In genomic region chr5:5330723-5331530, GRCh38 we compare ENCODE assay signal across 17 cellular contexts.
DNase-seq lines count a peak whose midpoint lies in the region; ATAC-seq, FAIRE-seq and TF ChIP-seq lines count a peak whose summit lies in the region.
"Had no signal": no experiment of that assay in that cellular context is flagged by ENCODE, and none has a peak within 500 bp of the region (broad histone marks: within the 10 kb centered on the region; RNA-seq: fewer than 3 reads in every experiment).

No MANE protein-coding gene starts in this region.

- no peak overlapping the region for H2AFZ ChIP-seq in GM23338
- H2AFZ ChIP-seq in astrocyte (ENCODE audit: low read depth, low read length), result no peak overlapping the region

- H3K4me3 ChIP-seq in GM23338 (no peak overlapping the region), astrocyte (ENCODE audit: insufficient read depth, low read depth, low read length) (no peak overlapping the region), body of pancreas (no peak overlapping the region), testis (no peak overlapping the region), foreskin fibroblast (ENCODE audit: low read depth in 1 of 2, low read length in 2 of 2) (no peak overlapping the region)
- H3K4me3 ChIP-seq: Peyer's patch had no signal

- H3K27ac Mint-ChIP-seq in GM23338, result no peak overlapping the region
- no peak overlapping the region for H3K27ac Mint-ChIP-seq in astrocyte (ENCODE audit: unreplicated experiment)
- H3K27ac Mint-ChIP-seq in activated naive CD4-positive, alpha-beta T cell treated with anti-CD3 and anti-CD28 coated beads for 36 hours, result no peak overlapping the region
- H3K27ac Mint-ChIP-seq: CD8-positive, alpha-beta T cell had no signal

- DNase-seq in GM23338 (ENCODE audit: low spot score) (no peak), astrocyte (ENCODE audit: low read depth) (peak; percentile 41), kidney tubule cell (ENCODE audit: low spot score) (peak; percentile 76), renal cortical epithelial cell (ENCODE audit: low read depth) (peak; percentile 98), body of pancreas (no peak), testis (no peak), foreskin fibroblast (no peak)
- DNase-seq in activated naive CD4-positive, alpha-beta T cell treated with anti-CD3 and anti-CD28 coated beads for 36 hours, result no peak
- DNase-seq: CD8-positive, alpha-beta T cell; H7; Karpas-422; MM.1S; NCI-H1105 treated with DMSO at 0.1 percent for 48 hours; NCI-H187 treated with DMSO at 0.1 percent for 48 hours; NCI-H2171 treated with DMSO at 0.1 percent for 48 hours; NCI-H510A treated with DMSO at 0.1 percent for 48 hours; Peyer's patch had no signal

- peak overlapping the region; percentile 62; the same call in 1 of the 2 replicates for H3K4me2 ChIP-seq in GM23338
- no peak overlapping the region for H3K4me2 ChIP-seq in astrocyte (ENCODE audit: low read length)

- H3K9me3 ChIP-seq in astrocyte (ENCODE audit: insufficient read depth, low read depth, low read length), result no peaks in the 10 kb centered on the region
- no peaks in the 10 kb centered on the region for H3K9me3 ChIP-seq in body of pancreas
- H3K9me3 ChIP-seq in testis, result no peaks in the 10 kb centered on the region
- H3K9me3 ChIP-seq: Peyer's patch had no signal

- FAIRE-seq in astrocyte (lab: Jason Lieb, UNC), result no peak

- no peak for TF ChIP-seq CTCF in GM23338 (conservative IDR thresholded peaks at IDR 0.05; ENCODE audit: low read depth in 2 of 2)
- TF ChIP-seq CTCF in astrocyte (IDR thresholded peaks at IDR 0.05; ENCODE audit: insufficient read depth, low read depth, low read length), result no peak
- no peak for TF ChIP-seq CTCF in body of pancreas (IDR thresholded peaks at IDR 0.05)
- no peak for TF ChIP-seq CTCF in testis (IDR thresholded peaks at IDR 0.05)
- no peak for TF ChIP-seq CTCF in foreskin fibroblast (IDR thresholded peaks at IDR 0.05; ENCODE audit: low read depth, low read length)

- H3K79me2 ChIP-seq in GM23338 (replicated peaks; ENCODE audit: insufficient read depth), result no peaks in the 10 kb centered on the region
- H3K79me2 ChIP-seq in astrocyte (ENCODE audit: insufficient read depth, low read length), result no peaks in the 10 kb centered on the region

- peaks cover 2% of the 10 kb centered on the region; the same call in 1 of the 2 replicates for H3K9me2 ChIP-seq in GM23338 (ENCODE audit: insufficient read depth)

- H3K4me1 Mint-ChIP-seq in GM23338 (peaks cover 44% of the 10 kb centered on the region), astrocyte (ENCODE audit: low read depth, unreplicated experiment) (peaks cover 54% of the 10 kb centered on the region)
- no peaks in the 10 kb centered on the region for H3K4me1 Mint-ChIP-seq in activated naive CD4-positive, alpha-beta T cell treated with anti-CD3 and anti-CD28 coated beads for 36 hours (ENCODE audit: low read depth)

- CTCF ChIA-PET in activated naive CD4-positive, alpha-beta T cell treated with anti-CD3 and anti-CD28 coated beads for 36 hours (lab: Charles Lee), result no interaction called here

- TF ChIP-seq POLR2A in body of pancreas (IDR thresholded peaks at IDR 0.05), result no peak
- no peak for TF ChIP-seq POLR2A in testis (IDR thresholded peaks at IDR 0.05)

- H3K9me3 Mint-ChIP-seq in GM23338 (no peaks in the 10 kb centered on the region; the same call in 1 of the 3 replicates), astrocyte (ENCODE audit: unreplicated experiment) (peaks cover 3% of the 10 kb centered on the region)
- H3K9me3 Mint-ChIP-seq in activated naive CD4-positive, alpha-beta T cell treated with anti-CD3 and anti-CD28 coated beads for 36 hours, result peaks cover 8% of the 10 kb centered on the region
- H3K9me3 Mint-ChIP-seq: CD8-positive, alpha-beta T cell had no signal

- H4K20me1 ChIP-seq in GM23338 (replicated peaks; ENCODE audit: insufficient read depth) (no peaks in the 10 kb centered on the region), astrocyte (ENCODE audit: insufficient read depth, low read length) (no peaks in the 10 kb centered on the region)

- H3K36me3 ChIP-seq in GM23338 (ENCODE audit: insufficient read depth), result no peaks in the 10 kb centered on the region
- H3K36me3 ChIP-seq in astrocyte (ENCODE audit: insufficient read depth, low read length), result no peaks in the 10 kb centered on the region
- H3K36me3 ChIP-seq in body of pancreas (replicated peaks in 1 of 2; ENCODE audit: insufficient read depth in 1 of 2, low read depth in 2 of 2), result no peaks in the 10 kb centered on the region
- H3K36me3 ChIP-seq in testis (ENCODE audit: low read depth, missing control alignments), result no peaks in the 10 kb centered on the region
- H3K36me3 ChIP-seq: Peyer's patch had no signal

- no peaks in the 10 kb centered on the region for H3F3A ChIP-seq in GM23338 (replicated peaks; ENCODE audit: low read depth)

- ATAC-seq in GM23338 (no peak), body of pancreas (no peak)
- ATAC-seq: CD8-positive, alpha-beta T cell had no signal

- H3K4me1 ChIP-seq in GM23338 (ENCODE audit: insufficient read depth) (peaks cover 30% of the 10 kb centered on the region), astrocyte (ENCODE audit: insufficient read depth, low read length) (peaks cover 27% of the 10 kb centered on the region), body of pancreas (peaks cover 5% of the 10 kb centered on the region), testis (no peaks in the 10 kb centered on the region)
- H3K4me1 ChIP-seq: Peyer's patch had no signal

- H3K27me3 Mint-ChIP-seq in GM23338 (ENCODE audit: insufficient read depth, low read depth, poor library complexity) (peaks cover 16% of the 10 kb centered on the region), astrocyte (ENCODE audit: low read depth, unreplicated experiment) (peaks cover 2% of the 10 kb centered on the region)
- H3K27me3 Mint-ChIP-seq in activated naive CD4-positive, alpha-beta T cell treated with anti-CD3 and anti-CD28 coated beads for 36 hours (ENCODE audit: low read depth), result no peaks in the 10 kb centered on the region

- intact Hi-C loops in body of pancreas (cut with DNase I), result no loop called here
- intact Hi-C loops in testis (cut with DNase I; ENCODE audit: low total_unique reads), result no loop called here
- intact Hi-C loops in activated naive CD4-positive, alpha-beta T cell treated with anti-CD3 and anti-CD28 coated beads for 36 hours (cut with micrococcal nuclease), result no loop called here

- no peak overlapping the region for H3K9ac ChIP-seq in astrocyte (ENCODE audit: low read length)

- H3K27me3 ChIP-seq in GM23338 (ENCODE audit: insufficient read depth) (no peaks in the 10 kb centered on the region), astrocyte (ENCODE audit: insufficient read depth, low read length) (no peaks in the 10 kb centered on the region), body of pancreas (no peaks in the 10 kb centered on the region), testis (no peaks in the 10 kb centered on the region)
- H3K27me3 ChIP-seq: Peyer's patch had no signal

- H3K36me3 Mint-ChIP-seq in GM23338 (ENCODE audit: low read depth) (peaks cover 7% of the 10 kb centered on the region; the same call in 2 of the 3 replicates), astrocyte (ENCODE audit: low read depth, unreplicated experiment) (peaks cover 3% of the 10 kb centered on the region)
- no peaks in the 10 kb centered on the region for H3K36me3 Mint-ChIP-seq in activated naive CD4-positive, alpha-beta T cell treated with anti-CD3 and anti-CD28 coated beads for 36 hours (ENCODE audit: low read depth)
- H3K36me3 Mint-ChIP-seq: CD8-positive, alpha-beta T cell had no signal

- no peak overlapping the region for H3K27ac ChIP-seq in GM23338 (ENCODE audit: low read depth)
- H3K27ac ChIP-seq in astrocyte (ENCODE audit: low read depth, low read length), result no peak overlapping the region
- no peak overlapping the region for H3K27ac ChIP-seq in body of pancreas
- no peak overlapping the region for H3K27ac ChIP-seq in testis
- H3K27ac ChIP-seq: Peyer's patch had no signal

- H3K4me3 Mint-ChIP-seq in GM23338, result no peak overlapping the region
- H3K4me3 Mint-ChIP-seq in astrocyte (ENCODE audit: unreplicated experiment), result no peak overlapping the region
- no peak overlapping the region for H3K4me3 Mint-ChIP-seq in activated naive CD4-positive, alpha-beta T cell treated with anti-CD3 and anti-CD28 coated beads for 36 hours
- H3K4me3 Mint-ChIP-seq: CD8-positive, alpha-beta T cell had no signal

- 63 to 71% methylated on average over 5 of the region's 5 CpGs for WGBS in body of pancreas, 2 donors
- 72 to 79% methylated on average over 5 of the region's 5 CpGs for WGBS in testis, 2 donors

Comparison
In these comparisons a context has a peak if more than half of its experiments do, and no peak if none do; other contexts are left out.
1. DNase-seq: peak in astrocyte (single experiment), kidney tubule cell (single experiment) and renal cortical epithelial cell (single experiment); none in GM23338 (single experiment), body of pancreas (0 of 4), testis (single experiment), foreskin fibroblast (0 of 2) and activated naive CD4-positive, alpha-beta T cell treated with anti-CD3 and anti-CD28 coated beads for 36 hours (single experiment).